11 cellular contexts compared by ENCODE assay signal in the genomic region with DNA sequence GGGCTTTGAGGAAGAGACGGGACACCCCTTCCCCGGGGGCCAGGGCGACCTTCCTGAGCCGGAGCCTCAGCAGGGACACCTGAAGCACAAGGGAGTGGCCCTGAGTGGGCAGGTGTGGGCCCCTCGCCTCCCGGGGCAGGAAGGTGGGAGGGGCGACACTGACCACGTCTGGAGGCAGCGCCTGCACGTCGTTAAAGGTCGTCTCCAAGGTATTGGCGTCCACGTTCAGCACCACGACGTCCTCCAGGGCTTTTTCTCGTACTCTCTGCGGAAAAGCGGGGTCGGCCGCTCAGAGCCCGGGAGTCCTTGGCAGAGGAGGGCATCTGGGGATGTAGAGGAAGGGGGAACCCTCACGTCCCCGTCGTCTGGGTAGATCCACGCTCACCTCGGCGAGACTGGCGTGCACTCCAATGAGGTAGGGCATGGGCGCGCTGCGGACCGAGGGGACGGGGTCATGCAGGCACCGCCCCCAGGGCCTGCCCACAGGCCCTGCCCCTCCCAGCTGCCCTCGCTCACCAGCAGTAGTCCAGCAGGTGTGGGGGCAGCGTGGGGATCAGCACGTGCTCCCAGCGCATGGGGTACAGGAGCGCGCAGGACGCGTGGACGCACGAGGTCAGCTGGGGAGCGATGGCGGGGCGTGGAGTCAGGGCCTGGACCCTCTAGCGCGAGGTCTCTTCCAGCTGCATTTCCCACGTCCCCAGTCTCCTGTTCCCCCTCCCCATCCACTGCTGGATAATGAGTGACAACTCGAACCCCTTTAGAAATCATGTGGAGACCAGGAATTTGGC. TPM values are rescaled to one million over a fixed set of nuclear protein-coding genes. Genes with fewer than 3 reads are reported as not detected.
DNase-seq lines count a peak whose midpoint lies in the region; TF ChIP-seq lines count a peak whose summit lies in the region.
"Had no signal": no experiment of that assay in that cellular context is flagged by ENCODE, and none has a peak within 500 bp of the region (broad histone marks: within the 10 kb centered on the region; RNA-seq: fewer than 3 reads in every experiment).

No MANE protein-coding gene starts in this region.

- H3K4me3 Mint-ChIP-seq in T-helper 2 cell treated with Interferon-gamma antibody and Interleukin-4, amounts not matched to agents 5 μg/mL and 100 μg/mL, for 36 hours: no peak overlapping the region
- H3K4me3 Mint-ChIP-seq: activated T-cell treated with anti-CD3 and anti-CD28 coated beads, Interleukin-2, amount 50 U/mL, for 72 hours had no signal

- H3K36me3 ChIP-seq in stomach: peaks cover 0 to 18% (median 0%) of the 10 kb centered on the region in 4 donors
- H3K36me3 ChIP-seq: MG63 had no signal

- H3K4me3 ChIP-seq in coronary artery (peak overlapping the region; percentile 21), stomach (peak overlapping the region in 3 of 4 donors; percentile 7 to 41 (median 16))
- H3K4me3 ChIP-seq: MG63 had no signal

- no peaks in the 10 kb centered on the region for H3K27me3 Mint-ChIP-seq in T-helper 2 cell treated with Interferon-gamma antibody and Interleukin-4, amounts not matched to agents 5 μg/mL and 100 μg/mL, for 36 hours (ENCODE audit: low read depth)

- no peak overlapping the region for H3K27ac Mint-ChIP-seq in T-helper 2 cell treated with Interferon-gamma antibody and Interleukin-4, amounts not matched to agents 5 μg/mL and 100 μg/mL, for 36 hours
- H3K27ac Mint-ChIP-seq: activated T-cell treated with anti-CD3 and anti-CD28 coated beads, Interleukin-2, amount 50 U/mL, for 72 hours had no signal

- intact Hi-C loops in stomach (cut with DNase I; ENCODE audit: low total_unique reads): no loop called here

- H3K27me3 ChIP-seq in stomach: peaks cover 0 to 53% (median 19%) of the 10 kb centered on the region in 3 donors
- H3K27me3 ChIP-seq: MG63 had no signal

- H3K27ac ChIP-seq in coronary artery (no peak overlapping the region), stomach (no peak overlapping the region)

- no peak for TF ChIP-seq POLR2A in stomach (IDR thresholded peaks at IDR 0.05)

- no peak for TF ChIP-seq CTCF in coronary artery (IDR thresholded peaks at IDR 0.05)
- no peak for TF ChIP-seq CTCF in stomach (IDR thresholded peaks at IDR 0.05)

- H3K36me3 Mint-ChIP-seq in T-helper 2 cell treated with Interferon-gamma antibody and Interleukin-4, amounts not matched to agents 5 μg/mL and 100 μg/mL, for 36 hours (ENCODE audit: low read depth): peaks cover 24% of the 10 kb centered on the region

- DNase-seq in DMS53 (lab: John Stamatoyannopoulos, UW): peak; percentile 24
- DNase-seq in DMS53 treated with DMSO at 0.1 percent for 48 hours (lab: John Stamatoyannopoulos, UW; ENCODE audit: unreplicated experiment): no peak
- DNase-seq in coronary artery (ENCODE audit: low spot score): no peak
- peak; percentile 61 for DNase-seq in left kidney (ENCODE audit: low read depth, low spot score)
- DNase-seq in stomach: no peak
- DNase-seq in NCI-H82 (lab: John Stamatoyannopoulos, UW): no peak
- DNase-seq in SIG-M5 (lab: John Stamatoyannopoulos, UW): no peak
- no peak for DNase-seq in T-helper 2 cell treated with Interferon-gamma antibody and Interleukin-4, amounts not matched to agents 5 μg/mL and 100 μg/mL, for 36 hours (ENCODE audit: low spot score)

- no peaks in the 10 kb centered on the region for H3K9me3 ChIP-seq in stomach
- H3K9me3 ChIP-seq: MG63 had no signal

- WGBS in stomach, 5 donors: 4 to 33% (median 20%) methylated on average over 20 to 52 of the region's 52 CpGs

- TF ChIP-seq EP300 in stomach (IDR thresholded peaks at IDR 0.05): no peak

- H3K4me1 ChIP-seq in stomach: peaks cover 9 to 26% (median 19%) of the 10 kb centered on the region in 4 donors

- peaks cover 6% of the 10 kb centered on the region for H3K4me1 Mint-ChIP-seq in T-helper 2 cell treated with Interferon-gamma antibody and Interleukin-4, amounts not matched to agents 5 μg/mL and 100 μg/mL, for 36 hours (ENCODE audit: low read depth)

- no peaks in the 10 kb centered on the region for H3K9me3 Mint-ChIP-seq in T-helper 2 cell treated with Interferon-gamma antibody and Interleukin-4, amounts not matched to agents 5 μg/mL and 100 μg/mL, for 36 hours
- H3K9me3 Mint-ChIP-seq: activated T-cell treated with anti-CD3 and anti-CD28 coated beads, Interleukin-2, amount 50 U/mL, for 72 hours had no signal

RNA-seq across cellular contexts. Expression of a gene that starts 6.1 kb away (rescaled TPM):
- 10 to 100 TPM in 1 of 5 donors, 1 to 10 TPM in 2, under 1 TPM in 2; 0.45 to 15.2 (median 1.1) TPM for total RNA-seq in stomach
- polyA plus RNA-seq in stomach: 1 to 10 TPM; 2.5 to 3.1 (median 2.9) TPM

RNA-seq across cellular contexts. Expression of a gene that starts 11.4 kb away (rescaled TPM):
- total RNA-seq in stomach: 100 to 1,000 TPM in 1 of 5 donors, 10 to 100 TPM in 3, 1 to 10 TPM in 1; 7.6 to 203 (median 46.1) TPM
- 10 to 100 TPM; 34.3 to 66.6 (median 51.9) TPM for polyA plus RNA-seq in stomach

RNA-seq across cellular contexts. Expression of a gene that starts 15.9 kb away (rescaled TPM):
- 100 to 1,000 TPM in 1 of 5 donors, 10 to 100 TPM in 4; 20.7 to 191 (median 60.1) TPM for total RNA-seq in stomach
- polyA plus RNA-seq in stomach: 10 to 100 TPM; 30.8 to 42.5 (median 34.2) TPM

RNA-seq across cellular contexts. Expression of a gene that starts 26.6 kb away (rescaled TPM):
- 1 to 10 TPM in 2 of 5 donors, under 1 TPM in 1, not detected in 2; 0.89 to 3.9 (median 1.1) TPM for total RNA-seq in stomach
- under 1 TPM in 2 of 3 donors, not detected in 1; 0.76 to 0.85 TPM for polyA plus RNA-seq in stomach

RNA-seq across cellular contexts. Expression of a gene that starts 42.0 kb away (rescaled TPM):
- 1 to 10 TPM in 1 of 5 donors, not detected in 4; 4.9 TPM for total RNA-seq in stomach
- polyA plus RNA-seq in stomach: under 1 TPM in 1 of 3 donors, not detected in 2; 0.80 TPM
- total RNA-seq: NCI-H460 had no signal

Comparison
In these comparisons a context has a peak if more than half of its experiments do, and no peak if none do; other contexts are left out.
1. DNase-seq: peak in DMS53 (single experiment) and left kidney (single experiment); none in DMS53 treated with DMSO at 0.1 percent for 48 hours (single experiment), coronary artery (single experiment), stomach (single experiment), NCI-H82 (single experiment), SIG-M5 (single experiment) and T-helper 2 cell treated with Interferon-gamma antibody and Interleukin-4, amounts not matched to agents 5 μg/mL and 100 μg/mL, for 36 hours (single experiment).